ENCODE assay signal across 14 cellular contexts in the genomic region with DNA sequence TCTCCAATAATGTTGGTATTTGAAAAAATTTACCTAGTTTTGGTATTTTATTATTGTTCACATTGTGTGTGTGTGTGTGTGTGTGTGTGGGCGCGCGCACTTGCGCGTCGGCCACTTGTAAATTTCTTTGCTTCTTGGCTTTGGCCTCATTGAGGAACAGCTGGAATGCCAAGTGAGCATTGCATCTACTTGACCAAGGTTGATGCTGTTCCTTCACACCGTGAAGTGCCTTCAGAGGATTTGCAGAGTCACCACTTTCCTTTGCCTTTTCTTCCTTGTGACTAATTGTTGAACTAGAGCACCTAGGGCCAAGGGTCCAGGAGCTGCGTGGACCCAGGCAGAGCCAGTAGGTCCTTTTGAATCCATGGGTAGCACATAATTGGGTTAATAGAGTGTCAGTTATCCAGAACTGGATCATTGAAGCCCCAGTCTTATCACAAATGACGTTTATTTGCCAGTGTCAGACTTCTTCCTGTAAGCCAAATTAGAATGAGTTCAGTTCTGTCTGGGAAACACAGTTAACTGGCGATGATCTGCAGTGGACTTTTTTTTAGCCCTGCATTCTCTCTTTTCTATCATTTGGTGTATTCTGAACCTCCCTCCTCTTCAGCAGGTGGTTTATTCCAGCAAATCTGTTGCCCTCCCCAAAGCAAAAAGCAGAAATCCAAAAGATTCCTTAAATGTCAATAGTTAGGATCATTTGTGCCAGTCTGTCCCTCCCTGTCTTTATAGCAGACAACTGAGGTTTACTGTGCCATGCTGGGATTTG. TPM values are rescaled to one million over a fixed set of nuclear protein-coding genes. Genes with fewer than 3 reads are reported as not detected.
DNase-seq lines count a peak whose midpoint lies in the region; ATAC-seq, FAIRE-seq and TF ChIP-seq lines count a peak whose summit lies in the region.
"Had no signal": no experiment of that assay in that cellular context is flagged by ENCODE, and none has a peak within 500 bp of the region (broad histone marks: within the 10 kb centered on the region; RNA-seq: fewer than 3 reads in every experiment).

No MANE protein-coding gene starts in this region.

- no peak for TF ChIP-seq POLR2A in HepG2 (IDR thresholded peaks at IDR 0.05; ENCODE audit: insufficient read depth in 1 of 2, low read depth in 2 of 2, low read length in 2 of 2)

- no peak for TF ChIP-seq CTCF in WTC11 (IDR thresholded peaks at IDR 0.05)
- TF ChIP-seq CTCF in HepG2 (CRISPR knock-in tag; IDR thresholded peaks at IDR 0.05): no peak

- H4K20me1 ChIP-seq in HepG2 (ENCODE audit: insufficient read depth, low read length): no peaks in the 10 kb centered on the region

- POLR2A ChIA-PET in WTC11 (lab: Charles Lee) (interaction anchor here (0.6 kb wide), 2 partner anchors 67 to 1829 kb away, joined by 3 to 4 read pairs; no protein-coding TSS in a partner anchor), HepG2 (lab: Yijun Ruan, JAX) (interaction anchor here (0.7 to 1.2 kb wide), 2 partner anchors 32 to 45 kb away, joined by 3 read pairs; no protein-coding TSS in a partner anchor)

- CTCF ChIA-PET in WTC11 (lab: Charles Lee): interaction anchor here (0.7 to 1.2 kb wide), 2 partner anchors 57 to 376 kb away, joined by 3 to 4 read pairs; no protein-coding TSS in a partner anchor
- CTCF ChIA-PET in HepG2 (lab: Yijun Ruan, JAX; ENCODE audit: low intra/inter-chr PET ratio, low total read pairs): no interaction called here

- peaks cover 1 to 10% of the 10 kb centered on the region in 2 experiments; a peak in 2 of 5 replicates for H3K36me3 ChIP-seq in HepG2 (replicated peaks in 1 of 2; ENCODE audit: control insufficient read depth in 1 of 2, insufficient read depth in 2 of 2, low read length in 2 of 2)

- no peak for TF ChIP-seq RAD21 in HepG2 (CRISPR knock-in tag; IDR thresholded peaks at IDR 0.05)

- ATAC-seq in activated T-cell treated with anti-CD3 and anti-CD28 coated beads, Interleukin-2, amount 50 U/mL, for 72 hours (replicated peaks in 1 of 2): no peak
- ATAC-seq in WTC11 (no peak), HepG2 (no peak), left ventricle myocardium superior (no peak), HG03135 (IDR thresholded peaks at IDR 0.05; ENCODE audit: unreplicated experiment) (no peak)
- ATAC-seq in stimulated activated memory B cell treated with anti-CD40 and anti-IgM and Interleukin-4, amounts not matched to agents 10 μg/mL and 1 μg/mL and 100 μg/mL, for 72 hours: no peak
- ATAC-seq: heart right ventricle; left cardiac atrium; sciatic nerve; stimulated activated naive B cell treated with anti-CD40 and anti-IgM and Interleukin-4, amounts not matched to agents 10 μg/mL and 1 μg/mL and 100 μg/mL, for 72 hours had no signal

- WGBS in HepG2 (ENCODE audit: low lambda C conversion rate): 91% methylated on average over 10 of the region's 10 CpGs

- H3K27ac ChIP-seq in HepG2 (ENCODE audit: extremely low read length, insufficient read depth, low read length): no peak overlapping the region
- H3K27ac ChIP-seq: heart right ventricle had no signal

- in situ Hi-C loops in HepG2 (cut with HindIII; ENCODE audit: extremely low pct_ligation_motif_present, low pct_unique_long_range_greater_than_20kb): no loop called here

- DNase-seq in activated T-cell treated with anti-CD3 and anti-CD28 coated beads, Interleukin-2, amount 50 U/mL, for 72 hours: no peak
- no peak for DNase-seq in activated T-cell treated with anti-CD3 and anti-CD28 coated beads, Interleukin-2, amount 50 U/mL, for 48 hours
- DNase-seq in WTC11 (ENCODE audit: low spot score): no peak
- no peak for DNase-seq in HepG2 (ENCODE audit: low spot score)
- no peak for DNase-seq in left ventricle myocardium superior
- DNase-seq in NCI-H2029 treated with DMSO at 0.1 percent for 48 hours (lab: John Stamatoyannopoulos, UW): no peak
- DNase-seq: heart right ventricle; left cardiac atrium; NCI-H1092 treated with DMSO at 0.1 percent for 48 hours; NK-92 treated with Interleukin-12 subunit alpha and Interleukin-12 subunit beta, amount 100 ng/mL, for 24 hours; stimulated activated naive B cell treated with anti-CD40 and anti-IgM and Interleukin-4, amounts not matched to agents 10 μg/mL and 1 μg/mL and 100 μg/mL, for 72 hours had no signal

- BruUV-seq in HepG2 (replicated peaks; lab: Mats Ljungman, UMichigan): TSS peak; percentile 38

- TF ChIP-seq EP300 in HepG2 (IDR thresholded peaks at IDR 0.05; ENCODE audit: low read depth in 2 of 2, low read length in 2 of 2): no peak
- TF ChIP-seq EP300 in HepG2 (CRISPR knock-in tag; IDR thresholded peaks at IDR 0.05; ENCODE audit: borderline replicate concordance): no peak

- no peak overlapping the region for H3K4me2 ChIP-seq in HepG2 (ENCODE audit: low read depth, low read length)

- H2AFZ ChIP-seq in HepG2 (ENCODE audit: low read length): no peak overlapping the region

- peak overlapping the region; percentile 60 to 91 for H3K4me3 Mint-ChIP-seq in activated T-cell treated with anti-CD3 and anti-CD28 coated beads, Interleukin-2, amount 50 U/mL, for 72 hours
- peak overlapping the region; percentile 31; the same call in 1 of the 2 replicates for H3K4me3 Mint-ChIP-seq in WTC11
- H3K4me3 Mint-ChIP-seq in stimulated activated memory B cell treated with anti-CD40 and anti-IgM and Interleukin-4, amounts not matched to agents 10 μg/mL and 1 μg/mL and 100 μg/mL, for 72 hours: peak overlapping the region; percentile 8
- H3K4me3 Mint-ChIP-seq: stimulated activated naive B cell treated with anti-CD40 and anti-IgM and Interleukin-4, amounts not matched to agents 10 μg/mL and 1 μg/mL and 100 μg/mL, for 72 hours had no signal

- H3K9ac ChIP-seq in HepG2 (ENCODE audit: insufficient read depth, low read depth, low read length): no peak overlapping the region

- H3K27me3 ChIP-seq in HepG2 (ENCODE audit: control insufficient read depth in 1 of 2, insufficient read depth in 2 of 2, low read length in 2 of 2): peaks cover 0 to 4% of the 10 kb centered on the region in 2 experiments; a peak in 1 of 5 replicates
- H3K27me3 ChIP-seq: heart right ventricle had no signal

- no peaks in the 10 kb centered on the region for H3K27me3 Mint-ChIP-seq in activated T-cell treated with anti-CD3 and anti-CD28 coated beads, Interleukin-2, amount 50 U/mL, for 72 hours (ENCODE audit: low read depth)
- H3K27me3 Mint-ChIP-seq in WTC11 (ENCODE audit: low read depth): peaks cover 46% of the 10 kb centered on the region
- no peaks in the 10 kb centered on the region for H3K27me3 Mint-ChIP-seq in stimulated activated memory B cell treated with anti-CD40 and anti-IgM and Interleukin-4, amounts not matched to agents 10 μg/mL and 1 μg/mL and 100 μg/mL, for 72 hours
- H3K27me3 Mint-ChIP-seq: stimulated activated naive B cell treated with anti-CD40 and anti-IgM and Interleukin-4, amounts not matched to agents 10 μg/mL and 1 μg/mL and 100 μg/mL, for 72 hours had no signal

- H3K79me2 ChIP-seq in HepG2 (ENCODE audit: insufficient read depth, low read length): peaks cover 3% of the 10 kb centered on the region

- no peaks in the 10 kb centered on the region for H3K9me3 Mint-ChIP-seq in activated T-cell treated with anti-CD3 and anti-CD28 coated beads, Interleukin-2, amount 50 U/mL, for 72 hours
- no peaks in the 10 kb centered on the region for H3K9me3 Mint-ChIP-seq in WTC11
- H3K9me3 Mint-ChIP-seq in stimulated activated memory B cell treated with anti-CD40 and anti-IgM and Interleukin-4, amounts not matched to agents 10 μg/mL and 1 μg/mL and 100 μg/mL, for 72 hours: no peaks in the 10 kb centered on the region
- H3K9me3 Mint-ChIP-seq: stimulated activated naive B cell treated with anti-CD40 and anti-IgM and Interleukin-4, amounts not matched to agents 10 μg/mL and 1 μg/mL and 100 μg/mL, for 72 hours had no signal

- FAIRE-seq in HepG2 (lab: Jason Lieb, UNC): no peak

- peaks cover 8 to 16% of the 10 kb centered on the region in 2 donors for H3K36me3 Mint-ChIP-seq in activated T-cell treated with anti-CD3 and anti-CD28 coated beads, Interleukin-2, amount 50 U/mL, for 72 hours (ENCODE audit: insufficient read depth in 2 of 2)
- no peaks in the 10 kb centered on the region for H3K36me3 Mint-ChIP-seq in WTC11
- peaks cover 30% of the 10 kb centered on the region for H3K36me3 Mint-ChIP-seq in stimulated activated memory B cell treated with anti-CD40 and anti-IgM and Interleukin-4, amounts not matched to agents 10 μg/mL and 1 μg/mL and 100 μg/mL, for 72 hours

- H3K4me1 ChIP-seq in HepG2 (ENCODE audit: insufficient read depth, low read length): peaks cover 33% of the 10 kb centered on the region

- H3K27ac Mint-ChIP-seq in activated T-cell treated with anti-CD3 and anti-CD28 coated beads, Interleukin-2, amount 50 U/mL, for 72 hours: peak overlapping the region; percentile 86
- H3K27ac Mint-ChIP-seq in WTC11: no peak overlapping the region
- H3K27ac Mint-ChIP-seq in stimulated activated memory B cell treated with anti-CD40 and anti-IgM and Interleukin-4, amounts not matched to agents 10 μg/mL and 1 μg/mL and 100 μg/mL, for 72 hours: peak overlapping the region; percentile 34
- H3K27ac Mint-ChIP-seq: stimulated activated naive B cell treated with anti-CD40 and anti-IgM and Interleukin-4, amounts not matched to agents 10 μg/mL and 1 μg/mL and 100 μg/mL, for 72 hours had no signal

- H3K9me3 ChIP-seq in HepG2 (ENCODE audit: low read length): no peaks in the 10 kb centered on the region
- H3K9me3 ChIP-seq: heart right ventricle had no signal

- no peak overlapping the region for H3K4me3 ChIP-seq in HepG2 (replicated peaks in 1 of 3; ENCODE audit: insufficient read depth in 1 of 3, low read depth in 2 of 3, low read length in 3 of 3)
- H3K4me3 ChIP-seq: heart right ventricle had no signal

- peaks cover 57% of the 10 kb centered on the region for H3K4me1 Mint-ChIP-seq in activated T-cell treated with anti-CD3 and anti-CD28 coated beads, Interleukin-2, amount 50 U/mL, for 72 hours (ENCODE audit: low read depth)
- H3K4me1 Mint-ChIP-seq in WTC11: peaks cover 8% of the 10 kb centered on the region
- peaks cover 35% of the 10 kb centered on the region for H3K4me1 Mint-ChIP-seq in stimulated activated memory B cell treated with anti-CD40 and anti-IgM and Interleukin-4, amounts not matched to agents 10 μg/mL and 1 μg/mL and 100 μg/mL, for 72 hours

- intact Hi-C loops in HepG2 (cut with micrococcal nuclease; ENCODE audit: unreplicated experiment) (no loop called here), left ventricle myocardium superior (cut with micrococcal nuclease) (no loop called here)

RNA-seq across cellular contexts. Expression of a gene that starts 2.6 kb away (rescaled TPM):
- 100 to 1,000 TPM; 317 to 370 TPM for total RNA-seq in activated T-cell treated with anti-CD3 and anti-CD28 coated beads, Interleukin-2, amount 50 U/mL, for 72 hours
- total RNA-seq in WTC11 (2021) (89.9 to 105 TPM (median 99.9 TPM) in 3 replicates), HepG2 (2016; rRNA removed; fragmentation: Illumina TruSeq; extraction: Trizol) (74.3 and 94.8 TPM in 2 replicates), left ventricle myocardium superior (211 TPM)
- total RNA-seq in HepG2 (2016; cell fraction: cytosol; rRNA removed; fragmentation: Illumina TruSeq; extraction: Trizol; ENCODE audit: low read depth): 82.8 and 86.5 TPM in 2 replicates
- 71.4 and 92.2 TPM in 2 replicates for total RNA-seq in HepG2 (2016; cell fraction: insoluble cytoplasmic fraction; rRNA removed; fragmentation: Illumina TruSeq; extraction: Trizol)
- 125 and 142 TPM in 2 replicates for total RNA-seq in HepG2 (2016; cell fraction: membrane; rRNA removed; fragmentation: Illumina TruSeq; extraction: Trizol)
- total RNA-seq in HepG2 (2016; cell fraction: nucleus; rRNA removed; fragmentation: Illumina TruSeq; extraction: Trizol): 51.6 and 56.6 TPM in 2 replicates
- polyA plus RNA-seq in HepG2 (2011; rRNA removed): 68.1 and 78.5 TPM in 2 replicates
- polyA plus RNA-seq in HepG2 (2011; cell fraction: cytosol; rRNA removed): 38.4 and 55.1 TPM in 2 replicates
- 57.2 and 60.5 TPM in 2 replicates for polyA plus RNA-seq in HepG2 (2011; cell fraction: nucleus; rRNA removed)
- polyA plus RNA-seq in HepG2 (2012): 61.1 and 92.0 TPM in 2 replicates
- polyA plus RNA-seq in HepG2 (2016; cell fraction: cytosol; fragmentation: Illumina TruSeq; extraction: Trizol; ENCODE audit: low read depth): 97.1 and 105 TPM in 2 replicates
- 87.9 and 89.9 TPM in 2 replicates for polyA plus RNA-seq in HepG2 (2016; cell fraction: insoluble cytoplasmic fraction; fragmentation: Illumina TruSeq; extraction: Trizol; ENCODE audit: low read depth)
- 110 and 121 TPM in 2 replicates for polyA plus RNA-seq in HepG2 (2016; cell fraction: membrane; fragmentation: Illumina TruSeq; extraction: Trizol; ENCODE audit: low read depth)
- polyA plus RNA-seq in HepG2 (2016; cell fraction: nucleus; fragmentation: Illumina TruSeq; extraction: Trizol; ENCODE audit: insufficient read depth, low read depth): 63.8 and 64.0 TPM in 2 replicates
- 69.0 and 106 TPM in 2 replicates for polyA minus RNA-seq in HepG2 (2011; rRNA and poly(A)+ RNA removed; ENCODE audit: low replicate concordance)
- polyA minus RNA-seq in HepG2 (2011; cell fraction: cytosol; rRNA and poly(A)+ RNA removed): 67.1 and 70.9 TPM in 2 replicates
- 110 and 115 TPM in 2 replicates for polyA minus RNA-seq in HepG2 (2011; cell fraction: nucleus; rRNA and poly(A)+ RNA removed)

Comparison
In these comparisons a context has a peak if more than half of its experiments do, and no peak if none do; other contexts are left out.
1. H3K4me3 Mint-ChIP-seq: peak in every context shown above with its lines; median percentile 76 in activated T-cell treated with anti-CD3 and anti-CD28 coated beads, Interleukin-2, amount 50 U/mL, for 72 hours; 31 in WTC11; 8 in stimulated activated memory B cell treated with anti-CD40 and anti-IgM and Interleukin-4, amounts not matched to agents 10 μg/mL and 1 μg/mL and 100 μg/mL, for 72 hours.